Comparison of ENCODE assay signal across 16 cellular contexts in the genomic region with DNA sequence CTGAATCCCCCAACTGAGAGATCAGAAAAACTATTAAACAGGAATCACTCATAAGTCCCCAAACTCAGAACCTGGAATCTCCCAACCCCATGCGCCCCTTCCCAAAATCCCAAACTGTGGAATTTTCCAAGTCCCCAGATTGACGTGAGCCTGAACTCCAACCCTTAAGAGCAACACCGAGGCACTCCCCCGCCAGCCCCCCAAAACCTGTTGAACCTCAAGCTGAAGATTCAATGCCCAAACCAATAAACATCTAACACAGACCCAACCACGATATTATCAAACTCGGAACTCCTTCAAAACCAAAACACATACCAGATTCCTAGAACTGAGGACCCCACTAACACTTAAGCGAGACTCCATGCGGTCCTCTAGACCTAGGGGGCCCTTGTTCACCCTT. TPM values are rescaled to one million over a fixed set of nuclear protein-coding genes. Genes with fewer than 3 reads are reported as not detected.
DNase-seq lines count a peak whose midpoint lies in the region; ATAC-seq, FAIRE-seq and TF ChIP-seq lines count a peak whose summit lies in the region.
"Had no signal": no experiment of that assay in that cellular context is flagged by ENCODE, and none has a peak within 500 bp of the region (broad histone marks: within the 10 kb centered on the region; RNA-seq: fewer than 3 reads in every experiment).

No MANE protein-coding gene starts in this region.

- H3K14ac ChIP-seq in neuronal stem cell (ENCODE audit: low read length) = no peak overlapping the region

- no peak overlapping the region for H2BK15ac ChIP-seq in neuronal stem cell (ENCODE audit: low read length)

- TF ChIP-seq CTCF in brain microvascular endothelial cell (IDR thresholded peaks at IDR 0.05; ENCODE audit: low read depth, low read length, missing control alignments) = no peak
- TF ChIP-seq CTCF in D721Med (IDR thresholded peaks at IDR 0.05; ENCODE audit: insufficient read depth, missing control alignments) = no peak

- peak overlapping the region; percentile 51 for H2AK5ac ChIP-seq in neuronal stem cell (ENCODE audit: low read depth, low read length)

- H3K9ac ChIP-seq in neuronal stem cell (ENCODE audit: low read depth, low read length, poor library complexity) = no peak overlapping the region

- peak overlapping the region; percentile 55 for H3K18ac ChIP-seq in neuronal stem cell (ENCODE audit: low read length)

- no peaks in the 10 kb centered on the region for H3K79me1 ChIP-seq in neuronal stem cell (ENCODE audit: low read depth, low read length)

- H3K36me3 Mint-ChIP-seq in stimulated activated naive CD8-positive, alpha-beta T cell treated with anti-CD3 and anti-CD28 coated beads, Interleukin-15, Interleukin-2, amounts not matched to agents 100 ng/mL and 50 ng/mL, for 24 hours (ENCODE audit: low read depth) = no peaks in the 10 kb centered on the region
- H3K36me3 Mint-ChIP-seq: T-cell had no signal

- no peak overlapping the region for H4K91ac ChIP-seq in neuronal stem cell (ENCODE audit: low read depth, low read length, poor library complexity)

- H3K4me3 ChIP-seq in brain microvascular endothelial cell (ENCODE audit: low read depth, low read length) = no peak overlapping the region
- H3K4me3 ChIP-seq in neuronal stem cell (ENCODE audit: low read length in 2 of 2) = no peak overlapping the region

- in situ Hi-C loops in brain microvascular endothelial cell (cut with HindIII; ENCODE audit: low pct_ligation_motif_present, low sequenced_read_pairs) = no loop called here

- peak overlapping the region; percentile 92 for H2AFZ ChIP-seq in neuronal stem cell (ENCODE audit: low read length)

- FAIRE-seq in D721Med (lab: Jason Lieb, UNC) = no peak

- no peak overlapping the region for H2BK5ac ChIP-seq in neuronal stem cell (ENCODE audit: low read length)

- peaks cover 0 to 3% of the 10 kb centered on the region in 2 donors for H3K4me1 ChIP-seq in neuronal stem cell (ENCODE audit: control insufficient read depth in 2 of 2, insufficient read depth in 1 of 2, low read depth in 1 of 2, low read length in 2 of 2)

- no peak for DNase-seq in stimulated activated naive CD8-positive, alpha-beta T cell treated with anti-CD3 and anti-CD28 coated beads, Interleukin-15, Interleukin-2, amounts not matched to agents 100 U/mL and 50 U/mL, for 24 hours
- DNase-seq in brain microvascular endothelial cell (no peak), neuronal stem cell (ENCODE audit: low spot score) (no peak), MV-4-11 (lab: John Stamatoyannopoulos, UW) (no peak), SW 1271 (lab: John Stamatoyannopoulos, UW) (no peak), D721Med (ENCODE audit: insufficient read length, low spot score) (no peak), 8988T (no peak)
- DNase-seq: activated CD4-positive, alpha-beta T cell treated with anti-CD3 and anti-CD28 coated beads for 4 hours; DMS79 treated with DMSO at 0.1 percent for 48 hours; effector CD4-positive, alpha-beta T cell; T-cell had no signal

- peaks cover 19% of the 10 kb centered on the region for H3K27me3 Mint-ChIP-seq in stimulated activated naive CD8-positive, alpha-beta T cell treated with anti-CD3 and anti-CD28 coated beads, Interleukin-15, Interleukin-2, amounts not matched to agents 100 ng/mL and 50 ng/mL, for 24 hours

- no CpG with 5 or more reads among the region's 8 CpGs for WGBS in neuronal stem cell (ENCODE audit: extremely low coverage in 2 of 2, insufficient read length in 2 of 2, insufficient replicate concordance in 1 of 2), 2 donors

- no peak overlapping the region for H3K4me2 ChIP-seq in neuronal stem cell (ENCODE audit: insufficient read depth, low read length, poor library complexity, severe bottlenecking)

- H3K36me3 ChIP-seq in brain microvascular endothelial cell (replicated peaks) = no peaks in the 10 kb centered on the region
- no peaks in the 10 kb centered on the region for H3K36me3 ChIP-seq in neuronal stem cell (replicated peaks in 1 of 2; ENCODE audit: control insufficient read depth in 2 of 2, insufficient read depth in 2 of 2, low read length in 2 of 2)
- H3K36me3 ChIP-seq: BE2C, left lung had no signal

- peaks cover 4 to 8% of the 10 kb centered on the region in 2 donors for H3K9me3 ChIP-seq in neuronal stem cell (replicated peaks in 1 of 2; ENCODE audit: control insufficient read depth in 2 of 2, insufficient read depth in 1 of 2, low read depth in 1 of 2, low read length in 2 of 2)
- H3K9me3 ChIP-seq: BE2C, left lung, tibial artery had no signal

- no peak overlapping the region for H4K8ac ChIP-seq in neuronal stem cell (ENCODE audit: low read depth, low read length)

- H3K9me3 Mint-ChIP-seq in stimulated activated naive CD8-positive, alpha-beta T cell treated with anti-CD3 and anti-CD28 coated beads, Interleukin-15, Interleukin-2, amounts not matched to agents 100 ng/mL and 50 ng/mL, for 24 hours = no peaks in the 10 kb centered on the region
- H3K9me3 Mint-ChIP-seq: T-cell had no signal

- H3K4me3 Mint-ChIP-seq in stimulated activated naive CD8-positive, alpha-beta T cell treated with anti-CD3 and anti-CD28 coated beads, Interleukin-15, Interleukin-2, amounts not matched to agents 100 ng/mL and 50 ng/mL, for 24 hours = peak overlapping the region; percentile 21

- no peak overlapping the region for H3K4ac ChIP-seq in neuronal stem cell (ENCODE audit: low read length)

- ATAC-seq in stimulated activated naive CD8-positive, alpha-beta T cell treated with anti-CD3 and anti-CD28 coated beads, Interleukin-15, Interleukin-2, amounts not matched to agents 100 U/mL and 50 U/mL, for 24 hours = no peak

- no peak overlapping the region for H2BK120ac ChIP-seq in neuronal stem cell (ENCODE audit: low read depth, low read length)

- H3K27ac ChIP-seq in brain microvascular endothelial cell (peak overlapping the region; percentile 93), neuronal stem cell (replicated peaks; ENCODE audit: low read length) (no peak overlapping the region)

- H2BK12ac ChIP-seq in neuronal stem cell (ENCODE audit: low read length) = no peak overlapping the region

- peaks cover 12% of the 10 kb centered on the region for H3K4me1 Mint-ChIP-seq in stimulated activated naive CD8-positive, alpha-beta T cell treated with anti-CD3 and anti-CD28 coated beads, Interleukin-15, Interleukin-2, amounts not matched to agents 100 ng/mL and 50 ng/mL, for 24 hours (ENCODE audit: low read depth)

- no peaks in the 10 kb centered on the region for H3K27me3 ChIP-seq in brain microvascular endothelial cell (replicated peaks)
- peaks cover 0 to 36% (median 6%) of the 10 kb centered on the region in 3 experiments for H3K27me3 ChIP-seq in neuronal stem cell (ENCODE audit: control insufficient read depth in 3 of 3, insufficient read depth in 3 of 3, low read depth in 1 of 3, low read length in 3 of 3)
- H3K27me3 ChIP-seq: BE2C had no signal

- H3K23ac ChIP-seq in neuronal stem cell (ENCODE audit: low read depth, low read length, poor library complexity) = no peak overlapping the region

- H3K27ac Mint-ChIP-seq in stimulated activated naive CD8-positive, alpha-beta T cell treated with anti-CD3 and anti-CD28 coated beads, Interleukin-15, Interleukin-2, amounts not matched to agents 100 ng/mL and 50 ng/mL, for 24 hours = peak overlapping the region; percentile 48
- H3K27ac Mint-ChIP-seq: T-cell had no signal

RNA-seq across cellular contexts. Expression of gene IZUMO1, which starts 0.6 kb away (rescaled TPM):
- polyA plus RNA-seq in neuronal stem cell (2013, experiment 1 of 2) = 0.01 TPM
- polyA plus RNA-seq in neuronal stem cell (2013, experiment 2 of 2) = 0.03 TPM

RNA-seq across cellular contexts. Expression of gene RASIP1, which starts 5.7 kb away (rescaled TPM):
- polyA plus RNA-seq in neuronal stem cell (2013, experiment 1 of 2) = 1.1 TPM
- polyA plus RNA-seq in neuronal stem cell (2013, experiment 2 of 2) = 1.1 TPM

RNA-seq across cellular contexts. Expression of gene FUT1, which starts 6.3 kb away (rescaled TPM):
- polyA plus RNA-seq in neuronal stem cell (2013, experiment 1 of 2) = 0.99 TPM
- polyA plus RNA-seq in neuronal stem cell (2013, experiment 2 of 2) = 1.0 TPM

RNA-seq across cellular contexts. Expression of gene FGF21, which starts 9.2 kb away (rescaled TPM):
- not detected for polyA plus RNA-seq in neuronal stem cell (2013, experiment 1 of 2)
- not detected for polyA plus RNA-seq in neuronal stem cell (2013, experiment 2 of 2)
- polyA plus RNA-seq: aorta had no signal

RNA-seq across cellular contexts. Expression of gene MAMSTR, which starts 26.6 kb away (rescaled TPM):
- 1.1 TPM for polyA plus RNA-seq in neuronal stem cell (2013, experiment 1 of 2)
- polyA plus RNA-seq in neuronal stem cell (2013, experiment 2 of 2) = 0.90 TPM
